In the genomic region with DNA sequence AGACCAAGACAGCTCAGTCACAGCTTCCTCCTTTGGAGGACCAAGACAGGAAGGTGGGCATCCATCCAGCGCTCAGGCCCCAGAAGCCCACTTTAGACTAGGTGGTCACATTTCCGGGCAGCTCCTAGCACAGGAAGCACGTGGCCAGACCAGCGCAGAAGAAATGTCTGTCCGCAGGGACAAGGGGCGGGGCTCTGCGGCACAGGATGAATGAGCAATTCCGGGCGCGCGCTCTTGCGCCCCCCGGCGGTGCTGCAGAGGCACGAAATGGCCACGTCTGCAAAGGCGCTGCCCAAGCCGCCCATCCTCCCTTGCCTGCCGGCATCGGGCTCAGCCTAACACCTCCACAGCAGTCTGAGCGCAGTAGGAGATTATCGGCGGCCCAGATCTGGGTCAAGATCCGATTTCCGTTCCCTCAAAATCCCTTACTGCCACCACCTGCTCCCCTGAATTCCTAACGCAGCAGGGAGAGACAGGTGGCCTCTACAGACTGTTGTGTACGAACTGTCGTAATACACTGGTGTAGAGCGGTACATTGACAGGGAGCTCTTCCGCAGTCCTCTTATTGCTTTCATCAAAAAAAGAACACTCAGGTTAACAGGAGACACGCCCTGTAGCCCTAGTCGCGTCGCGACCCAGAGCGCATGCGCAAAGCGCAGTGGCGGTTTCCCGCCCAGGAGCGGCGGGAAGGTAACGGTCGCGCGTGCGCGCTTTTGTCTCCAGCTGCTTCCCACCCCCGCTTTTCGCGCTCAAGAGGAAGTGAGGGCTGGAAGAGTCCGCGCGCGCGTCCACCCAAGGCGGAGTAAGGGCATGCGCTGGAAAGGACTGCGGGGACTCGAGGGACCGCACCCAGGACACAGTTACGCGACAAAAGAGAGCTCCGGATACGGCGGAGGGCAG, we compare ENCODE assay signal across 1 cellular context.
TF ChIP-seq lines count a peak whose summit lies in the region.

No MANE protein-coding gene starts in this region.

TF ChIP-seq in K562, 482 proteins besides CTCF, POLR2A, EP300 and RAD21 (continued from another document):
- TF ChIP-seq, protein P1, sequence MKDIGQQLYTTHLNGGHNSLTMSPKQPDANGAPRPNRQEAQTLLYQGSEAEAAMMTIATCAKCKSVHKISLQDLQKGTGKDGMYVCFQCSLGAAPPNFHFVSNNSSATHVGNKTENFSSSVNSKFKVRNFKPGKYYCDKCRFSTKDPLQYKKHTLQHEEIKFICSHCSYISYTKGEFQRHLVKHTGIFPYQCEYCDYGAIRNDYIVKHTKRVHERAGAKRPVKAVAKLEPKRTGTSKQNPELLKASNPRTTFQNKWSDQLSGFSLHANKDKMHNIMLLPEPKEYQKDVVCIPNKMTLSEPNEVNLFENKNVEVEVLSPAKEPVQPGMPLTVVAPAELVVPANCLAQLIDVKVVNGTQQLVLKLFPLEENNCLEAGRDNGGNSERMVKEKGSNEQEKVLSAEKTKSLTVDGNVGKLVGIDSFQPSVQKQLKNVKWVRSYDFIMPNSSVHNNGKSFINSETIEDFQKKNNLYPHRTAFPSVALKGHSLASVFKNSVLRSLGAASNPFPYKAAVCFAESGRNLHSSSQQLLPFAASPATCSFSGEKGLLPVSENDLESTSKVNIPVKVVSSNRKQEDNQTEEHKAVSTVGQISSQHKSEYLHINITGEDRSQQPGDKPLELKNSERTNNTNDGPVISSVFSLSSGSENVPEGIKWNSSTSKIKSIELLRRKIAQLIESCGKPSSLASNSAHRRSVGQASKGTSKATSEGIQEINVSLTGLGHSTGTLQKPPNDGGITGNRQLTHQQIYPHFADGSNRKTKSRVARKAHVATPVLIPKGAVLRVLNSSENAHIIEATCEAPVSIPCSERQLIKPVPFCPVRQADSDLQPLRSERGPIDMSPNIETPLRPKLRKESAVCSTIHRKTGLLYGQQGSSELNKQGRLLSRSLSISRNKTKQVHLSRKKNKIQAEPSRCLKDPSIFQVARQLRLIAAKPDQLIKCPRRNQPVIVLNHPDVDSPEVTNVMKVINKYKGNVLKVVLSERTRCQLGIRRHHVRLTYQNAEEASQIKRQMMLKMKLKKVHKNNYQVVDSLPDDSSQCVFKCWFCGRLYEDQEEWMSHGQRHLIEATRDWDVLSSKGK (CRISPR knock-in tag; IDR thresholded peaks at IDR 0.05), result no peak
- TF ChIP-seq TAF1 (IDR thresholded peaks at IDR 0.05; ENCODE audit: control insufficient read depth, extremely low read depth, insufficient read depth, low read length, severe bottlenecking) (peak; percentile 80), TARDBP (IDR thresholded peaks at IDR 0.05) (0 out of 2 replicates have a peak, but pooled peaks have one; percentile 17), ZEB2 (IDR thresholded peaks at IDR 0.05) (peak; percentile 45; the same call in 1 of the 2 replicates), ZNF445 (CRISPR knock-in tag; IDR thresholded peaks at IDR 0.05; ENCODE audit: low read depth) (no peak), FOXK2 (conservative IDR thresholded peaks at IDR 0.05 in 1 of 2, IDR thresholded peaks at IDR 0.05 in 1 of 2; ENCODE audit: low read depth in 2 of 2) (peak; percentile 81 to 87), ZKSCAN1 (IDR thresholded peaks at IDR 0.05; ENCODE audit: low read depth, low read length) (0 out of 2 replicates have a peak, but pooled peaks have one; percentile 41), MCM3 (IDR thresholded peaks at IDR 0.05) (no peak)
- TF ChIP-seq, protein P2, sequence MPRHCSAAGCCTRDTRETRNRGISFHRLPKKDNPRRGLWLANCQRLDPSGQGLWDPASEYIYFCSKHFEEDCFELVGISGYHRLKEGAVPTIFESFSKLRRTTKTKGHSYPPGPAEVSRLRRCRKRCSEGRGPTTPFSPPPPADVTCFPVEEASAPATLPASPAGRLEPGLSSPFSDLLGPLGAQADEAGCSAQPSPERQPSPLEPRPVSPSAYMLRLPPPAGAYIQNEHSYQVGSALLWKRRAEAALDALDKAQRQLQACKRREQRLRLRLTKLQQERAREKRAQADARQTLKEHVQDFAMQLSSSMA (CRISPR knock-in tag; IDR thresholded peaks at IDR 0.05), result peak; percentile 60
- TF ChIP-seq, protein P3, sequence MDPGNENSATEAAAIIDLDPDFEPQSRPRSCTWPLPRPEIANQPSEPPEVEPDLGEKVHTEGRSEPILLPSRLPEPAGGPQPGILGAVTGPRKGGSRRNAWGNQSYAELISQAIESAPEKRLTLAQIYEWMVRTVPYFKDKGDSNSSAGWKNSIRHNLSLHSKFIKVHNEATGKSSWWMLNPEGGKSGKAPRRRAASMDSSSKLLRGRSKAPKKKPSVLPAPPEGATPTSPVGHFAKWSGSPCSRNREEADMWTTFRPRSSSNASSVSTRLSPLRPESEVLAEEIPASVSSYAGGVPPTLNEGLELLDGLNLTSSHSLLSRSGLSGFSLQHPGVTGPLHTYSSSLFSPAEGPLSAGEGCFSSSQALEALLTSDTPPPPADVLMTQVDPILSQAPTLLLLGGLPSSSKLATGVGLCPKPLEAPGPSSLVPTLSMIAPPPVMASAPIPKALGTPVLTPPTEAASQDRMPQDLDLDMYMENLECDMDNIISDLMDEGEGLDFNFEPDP (CRISPR knock-in tag; IDR thresholded peaks at IDR 0.05), result no peak
